18 cellular contexts compared by ENCODE assay signal in genomic region chr7:132100981-132101380, GRCh38.
"Had no signal": no experiment of that assay in that cellular context is flagged by ENCODE, and none has a peak within 500 bp of the region (broad histone marks: within the 10 kb centered on the region; RNA-seq: fewer than 3 reads in every experiment).

No MANE protein-coding gene starts in this region.

- H3K27ac ChIP-seq: RWPE1, SJCRH30 had no signal

- H3K36me3 ChIP-seq: SJCRH30 had no signal

- H3K4me1 ChIP-seq: SJCRH30 had no signal

- DNase-seq: KBM-7, NCI-H1092, NCI-H1105 treated with DMSO at 0.1 percent for 48 hours, NCI-H1417 treated with DMSO at 0.1 percent for 48 hours, NCI-H146, NCI-H187, NCI-H2029, NCI-H2081 treated with DMSO at 0.1 percent for 48 hours, NCI-H2171, NCI-H226, NCI-H446, NCI-H510A, NCI-H524 treated with DMSO at 0.1 percent for 48 hours, NCI-H69, NCI-H774, SHP77 treated with DMSO at 0.1 percent for 48 hours, SJCRH30 had no signal

- H3K9me3 ChIP-seq: SJCRH30 had no signal

- H3K27me3 ChIP-seq: SJCRH30 had no signal

- H3K4me3 ChIP-seq: SJCRH30 had no signal
